In genomic region chr19:15222738-15223648, GRCh38 we compare ENCODE assay signal across 1 cellular context.
TF ChIP-seq lines count a peak whose summit lies in the region.

No MANE protein-coding gene starts in this region.

TF ChIP-seq in GM12878, 131 proteins besides CTCF, POLR2A, EP300 and RAD21 (continued from another document):
- TF ChIP-seq, protein P1, sequence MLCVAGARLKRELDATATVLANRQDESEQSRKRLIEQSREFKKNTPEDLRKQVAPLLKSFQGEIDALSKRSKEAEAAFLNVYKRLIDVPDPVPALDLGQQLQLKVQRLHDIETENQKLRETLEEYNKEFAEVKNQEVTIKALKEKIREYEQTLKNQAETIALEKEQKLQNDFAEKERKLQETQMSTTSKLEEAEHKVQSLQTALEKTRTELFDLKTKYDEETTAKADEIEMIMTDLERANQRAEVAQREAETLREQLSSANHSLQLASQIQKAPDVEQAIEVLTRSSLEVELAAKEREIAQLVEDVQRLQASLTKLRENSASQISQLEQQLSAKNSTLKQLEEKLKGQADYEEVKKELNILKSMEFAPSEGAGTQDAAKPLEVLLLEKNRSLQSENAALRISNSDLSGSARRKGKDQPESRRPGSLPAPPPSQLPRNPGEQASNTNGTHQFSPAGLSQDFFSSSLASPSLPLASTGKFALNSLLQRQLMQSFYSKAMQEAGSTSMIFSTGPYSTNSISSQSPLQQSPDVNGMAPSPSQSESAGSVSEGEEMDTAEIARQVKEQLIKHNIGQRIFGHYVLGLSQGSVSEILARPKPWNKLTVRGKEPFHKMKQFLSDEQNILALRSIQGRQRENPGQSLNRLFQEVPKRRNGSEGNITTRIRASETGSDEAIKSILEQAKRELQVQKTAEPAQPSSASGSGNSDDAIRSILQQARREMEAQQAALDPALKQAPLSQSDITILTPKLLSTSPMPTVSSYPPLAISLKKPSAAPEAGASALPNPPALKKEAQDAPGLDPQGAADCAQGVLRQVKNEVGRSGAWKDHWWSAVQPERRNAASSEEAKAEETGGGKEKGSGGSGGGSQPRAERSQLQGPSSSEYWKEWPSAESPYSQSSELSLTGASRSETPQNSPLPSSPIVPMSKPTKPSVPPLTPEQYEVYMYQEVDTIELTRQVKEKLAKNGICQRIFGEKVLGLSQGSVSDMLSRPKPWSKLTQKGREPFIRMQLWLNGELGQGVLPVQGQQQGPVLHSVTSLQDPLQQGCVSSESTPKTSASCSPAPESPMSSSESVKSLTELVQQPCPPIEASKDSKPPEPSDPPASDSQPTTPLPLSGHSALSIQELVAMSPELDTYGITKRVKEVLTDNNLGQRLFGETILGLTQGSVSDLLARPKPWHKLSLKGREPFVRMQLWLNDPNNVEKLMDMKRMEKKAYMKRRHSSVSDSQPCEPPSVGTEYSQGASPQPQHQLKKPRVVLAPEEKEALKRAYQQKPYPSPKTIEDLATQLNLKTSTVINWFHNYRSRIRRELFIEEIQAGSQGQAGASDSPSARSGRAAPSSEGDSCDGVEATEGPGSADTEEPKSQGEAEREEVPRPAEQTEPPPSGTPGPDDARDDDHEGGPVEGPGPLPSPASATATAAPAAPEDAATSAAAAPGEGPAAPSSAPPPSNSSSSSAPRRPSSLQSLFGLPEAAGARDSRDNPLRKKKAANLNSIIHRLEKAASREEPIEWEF (IDR thresholded peaks at IDR 0.05; ENCODE audit: insufficient replicate concordance, low read depth, low read length) = no peak
- TF ChIP-seq SMARCA5 (IDR thresholded peaks at IDR 0.05) = no peak
- TF ChIP-seq ZNF24 (IDR thresholded peaks at IDR 0.05) = peak; percentile 77
- TF ChIP-seq SUZ12 (IDR thresholded peaks at IDR 0.05; ENCODE audit: unreplicated experiment) = no peak
- TF ChIP-seq, protein P2, sequence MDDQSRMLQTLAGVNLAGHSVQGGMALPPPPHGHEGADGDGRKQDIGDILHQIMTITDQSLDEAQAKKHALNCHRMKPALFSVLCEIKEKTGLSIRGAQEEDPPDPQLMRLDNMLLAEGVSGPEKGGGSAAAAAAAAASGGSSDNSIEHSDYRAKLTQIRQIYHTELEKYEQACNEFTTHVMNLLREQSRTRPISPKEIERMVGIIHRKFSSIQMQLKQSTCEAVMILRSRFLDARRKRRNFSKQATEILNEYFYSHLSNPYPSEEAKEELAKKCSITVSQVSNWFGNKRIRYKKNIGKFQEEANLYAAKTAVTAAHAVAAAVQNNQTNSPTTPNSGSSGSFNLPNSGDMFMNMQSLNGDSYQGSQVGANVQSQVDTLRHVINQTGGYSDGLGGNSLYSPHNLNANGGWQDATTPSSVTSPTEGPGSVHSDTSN (IDR thresholded peaks at IDR 0.05; ENCODE audit: insufficient replicate concordance, low read depth, low read length) = peak; percentile 84
- TF ChIP-seq, protein P3, sequence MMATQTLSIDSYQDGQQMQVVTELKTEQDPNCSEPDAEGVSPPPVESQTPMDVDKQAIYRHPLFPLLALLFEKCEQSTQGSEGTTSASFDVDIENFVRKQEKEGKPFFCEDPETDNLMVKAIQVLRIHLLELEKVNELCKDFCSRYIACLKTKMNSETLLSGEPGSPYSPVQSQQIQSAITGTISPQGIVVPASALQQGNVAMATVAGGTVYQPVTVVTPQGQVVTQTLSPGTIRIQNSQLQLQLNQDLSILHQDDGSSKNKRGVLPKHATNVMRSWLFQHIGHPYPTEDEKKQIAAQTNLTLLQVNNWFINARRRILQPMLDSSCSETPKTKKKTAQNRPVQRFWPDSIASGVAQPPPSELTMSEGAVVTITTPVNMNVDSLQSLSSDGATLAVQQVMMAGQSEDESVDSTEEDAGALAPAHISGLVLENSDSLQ (IDR thresholded peaks at IDR 0.05) = peak; percentile 93
- no peak for TF ChIP-seq RELB (IDR thresholded peaks at IDR 0.05; ENCODE audit: low read depth)
- TF ChIP-seq SIX5 (IDR thresholded peaks at IDR 0.05; ENCODE audit: low read depth, low read length, severe bottlenecking) = peak; percentile 26
- no peak for TF ChIP-seq SMC3 (IDR thresholded peaks at IDR 0.05; ENCODE audit: borderline replicate concordance, low read length)
- TF ChIP-seq MEF2B (IDR thresholded peaks at IDR 0.05; ENCODE audit: partially characterized antibody, poor library complexity, severe bottlenecking) = peak; percentile 52
- TF ChIP-seq ZBTB40 (IDR thresholded peaks at IDR 0.05; ENCODE audit: borderline replicate concordance) = peak; percentile 35; the same call in 1 of the 2 replicates
- TF ChIP-seq NFYA (IDR thresholded peaks at IDR 0.05; ENCODE audit: borderline replicate concordance, low read depth, low read length) = peak; percentile 19; the same call in 1 of the 2 replicates
